ENCODE assay signal across 1 cellular context in the genomic region with DNA sequence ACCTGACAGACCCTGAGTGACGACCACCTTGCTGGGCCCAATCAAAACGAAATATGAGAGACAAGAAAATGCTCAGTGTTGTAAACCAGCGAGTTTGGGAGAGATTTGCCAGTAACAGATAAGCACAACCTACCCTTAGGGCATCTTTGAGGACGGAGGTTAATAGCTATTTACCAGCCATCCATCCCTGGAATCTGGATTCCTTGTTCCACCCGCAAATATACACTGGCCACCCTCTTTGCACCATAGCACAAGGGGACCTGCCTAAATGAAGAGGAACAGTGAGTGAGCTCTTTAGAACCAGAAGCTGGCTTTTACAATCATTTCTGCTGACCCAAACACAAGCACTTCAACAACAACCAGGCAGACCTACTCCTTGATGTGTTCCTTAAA.
TF ChIP-seq lines count a peak whose summit lies in the region.

No MANE protein-coding gene starts in this region.

TF ChIP-seq in H1, 55 proteins besides CTCF, POLR2A, EP300 and RAD21:
- TF ChIP-seq, protein P1, sequence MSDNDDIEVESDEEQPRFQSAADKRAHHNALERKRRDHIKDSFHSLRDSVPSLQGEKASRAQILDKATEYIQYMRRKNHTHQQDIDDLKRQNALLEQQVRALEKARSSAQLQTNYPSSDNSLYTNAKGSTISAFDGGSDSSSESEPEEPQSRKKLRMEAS (IDR thresholded peaks at IDR 0.05): no peak
- TF ChIP-seq SP4 (IDR thresholded peaks at IDR 0.05; ENCODE audit: low read length): no peak
- no peak for TF ChIP-seq CBX5 (IDR thresholded peaks at IDR 0.05; ENCODE audit: low read depth, low read length)
- no peak for TF ChIP-seq POU5F1 (IDR thresholded peaks at IDR 0.05; ENCODE audit: low read depth, low read length)
- TF ChIP-seq ZNF274 (IDR thresholded peaks at IDR 0.05; ENCODE audit: borderline replicate concordance, extremely low read depth, low read length): no peak
- no peak for TF ChIP-seq CTBP2 (IDR thresholded peaks at IDR 0.05; ENCODE audit: borderline replicate concordance, insufficient read depth, insufficient read length, low read length)
- TF ChIP-seq YY1 (IDR thresholded peaks at IDR 0.05; ENCODE audit: low read depth, low read length): no peak
- TF ChIP-seq EGR1 (IDR thresholded peaks at IDR 0.05; ENCODE audit: borderline replicate concordance, low read depth, low read length): no peak
- no peak for TF ChIP-seq ASH2L (IDR thresholded peaks at IDR 0.05; ENCODE audit: low read length)
- TF ChIP-seq SRF (IDR thresholded peaks at IDR 0.05; ENCODE audit: low read depth, low read length): no peak
- TF ChIP-seq KDM5A (IDR thresholded peaks at IDR 0.05; ENCODE audit: low read length): no peak
- TF ChIP-seq PHF8 (conservative IDR thresholded peaks at IDR 0.05; ENCODE audit: low read depth, low read length): no peak
- no peak for TF ChIP-seq BCL11A (IDR thresholded peaks at IDR 0.05; ENCODE audit: low read depth in 2 of 2, low read length in 2 of 2)
- TF ChIP-seq SP2 (IDR thresholded peaks at IDR 0.05; ENCODE audit: low read length): no peak
- TF ChIP-seq, protein P2, sequence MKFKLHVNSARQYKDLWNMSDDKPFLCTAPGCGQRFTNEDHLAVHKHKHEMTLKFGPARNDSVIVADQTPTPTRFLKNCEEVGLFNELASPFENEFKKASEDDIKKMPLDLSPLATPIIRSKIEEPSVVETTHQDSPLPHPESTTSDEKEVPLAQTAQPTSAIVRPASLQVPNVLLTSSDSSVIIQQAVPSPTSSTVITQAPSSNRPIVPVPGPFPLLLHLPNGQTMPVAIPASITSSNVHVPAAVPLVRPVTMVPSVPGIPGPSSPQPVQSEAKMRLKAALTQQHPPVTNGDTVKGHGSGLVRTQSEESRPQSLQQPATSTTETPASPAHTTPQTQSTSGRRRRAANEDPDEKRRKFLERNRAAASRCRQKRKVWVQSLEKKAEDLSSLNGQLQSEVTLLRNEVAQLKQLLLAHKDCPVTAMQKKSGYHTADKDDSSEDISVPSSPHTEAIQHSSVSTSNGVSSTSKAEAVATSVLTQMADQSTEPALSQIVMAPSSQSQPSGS (IDR thresholded peaks at IDR 0.05; ENCODE audit: low read length): no peak
